Comparison of ENCODE assay signal across 14 cellular contexts in the genomic region with DNA sequence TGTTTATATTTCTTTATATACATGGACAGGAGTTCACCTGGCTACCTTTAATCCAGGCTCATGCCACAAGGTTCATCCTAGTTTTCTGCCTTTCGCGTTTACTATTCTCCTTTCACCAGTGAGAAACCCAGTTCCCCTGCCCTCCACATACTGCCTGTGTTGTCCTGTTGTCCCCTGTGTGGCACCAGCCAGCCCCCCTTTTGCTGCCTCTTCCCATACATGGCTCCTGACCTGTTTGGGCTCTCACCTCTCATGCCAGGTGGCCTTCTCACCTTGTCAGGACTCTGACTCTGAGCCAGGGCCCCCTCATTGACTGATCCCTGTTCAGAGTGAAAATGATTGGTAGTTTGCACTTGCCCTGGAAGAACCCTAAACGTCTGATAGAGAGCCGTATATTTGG. TPM values are rescaled to one million over a fixed set of nuclear protein-coding genes. Genes with fewer than 3 reads are reported as not detected.
DNase-seq lines count a peak whose midpoint lies in the region; ATAC-seq and TF ChIP-seq lines count a peak whose summit lies in the region.
"Had no signal": no experiment of that assay in that cellular context is flagged by ENCODE, and none has a peak within 500 bp of the region (broad histone marks: within the 10 kb centered on the region; RNA-seq: fewer than 3 reads in every experiment).

No MANE protein-coding gene starts in this region.

- POLR2A ChIA-PET in MCF 10A (lab: Yijun Ruan, JAX) = interaction anchor here (0.6 to 3.5 kb wide), 7 partner anchors 13 to 408 kb away, joined by 3 to 35 read pairs (median 4); a partner anchor contains a TSS
- POLR2A ChIA-PET in naive thymus-derived CD4-positive, alpha-beta T cell (lab: Charles Lee) = no interaction called here

- H3K4me1 Mint-ChIP-seq in GM23338 (peaks cover 7% of the 10 kb centered on the region), MCF 10A (ENCODE audit: insufficient read depth, unreplicated experiment) (peaks cover 25% of the 10 kb centered on the region)
- peaks cover 32 to 81% (median 73%) of the 10 kb centered on the region in 7 donors for H3K4me1 Mint-ChIP-seq in naive thymus-derived CD4-positive, alpha-beta T cell

- no peaks in the 10 kb centered on the region for H3K9me2 ChIP-seq in GM23338 (ENCODE audit: insufficient read depth)

- no peak overlapping the region for H3K4me3 Mint-ChIP-seq in GM23338
- H3K4me3 Mint-ChIP-seq in MCF 10A (ENCODE audit: unreplicated experiment) = peak overlapping the region; percentile 54
- H3K4me3 Mint-ChIP-seq in naive thymus-derived CD4-positive, alpha-beta T cell = peak overlapping the region in 5 of 10 donors; percentile 8 to 59 (median 37)

- H3K27me3 ChIP-seq in GM23338 (ENCODE audit: insufficient read depth) = no peaks in the 10 kb centered on the region
- no peaks in the 10 kb centered on the region for H3K27me3 ChIP-seq in naive thymus-derived CD4-positive, alpha-beta T cell (ENCODE audit: control insufficient read depth in 2 of 2, insufficient read depth in 2 of 2, low read length in 2 of 2)

- H4K20me1 ChIP-seq in GM23338 (replicated peaks; ENCODE audit: insufficient read depth) = peaks cover 66% of the 10 kb centered on the region

- H3K36me3 Mint-ChIP-seq in GM23338 (ENCODE audit: low read depth) (peaks cover 40% of the 10 kb centered on the region), MCF 10A (ENCODE audit: insufficient read depth, unreplicated experiment) (peaks cover 69% of the 10 kb centered on the region)
- H3K36me3 Mint-ChIP-seq in naive thymus-derived CD4-positive, alpha-beta T cell = peaks cover 10 to 38% (median 26%) of the 10 kb centered on the region in 5 donors
- H3K36me3 Mint-ChIP-seq in activated naive CD4-positive, alpha-beta T cell treated with anti-CD3 and anti-CD28 coated beads, Interleukin-2, amount 50 U/mL, for 72 hours = peaks cover 38 to 41% of the 10 kb centered on the region in 2 donors

- no peaks in the 10 kb centered on the region for H3K9me3 ChIP-seq in naive thymus-derived CD4-positive, alpha-beta T cell (ENCODE audit: control insufficient read depth in 2 of 3, low read length in 3 of 3)

- H3K9me3 Mint-ChIP-seq in GM23338 = no peaks in the 10 kb centered on the region
- H3K9me3 Mint-ChIP-seq in MCF 10A (ENCODE audit: unreplicated experiment) = no peaks in the 10 kb centered on the region
- H3K9me3 Mint-ChIP-seq in naive thymus-derived CD4-positive, alpha-beta T cell = no peaks in the 10 kb centered on the region
- H3K9me3 Mint-ChIP-seq in activated naive CD4-positive, alpha-beta T cell treated with anti-CD3 and anti-CD28 coated beads, Interleukin-2, amount 50 U/mL, for 72 hours = no peaks in the 10 kb centered on the region

- DNase-seq in GM23338 (ENCODE audit: low spot score) (no peak), MCF 10A (ENCODE audit: unreplicated experiment) (no peak), NCI-H1436 treated with DMSO at 0.1 percent for 48 hours (lab: John Stamatoyannopoulos, UW) (no peak)
- no peak for DNase-seq in naive thymus-derived CD4-positive, alpha-beta T cell
- no peak for DNase-seq in activated naive CD4-positive, alpha-beta T cell treated with anti-CD3 and anti-CD28 coated beads, Interleukin-2, amount 50 U/mL, for 72 hours (ENCODE audit: low spot score in 2 of 2)
- DNase-seq: central memory CD4-positive, alpha-beta T cell; HCEC 1CT; NCI-H2029 treated with DMSO at 0.1 percent for 48 hours; NCI-H774; stimulated activated CD4-positive, alpha-beta T cell treated with anti-CD3 and anti-CD28 coated beads, Interleukin-4, amount 100 ng/mL, for 24 hours; stimulated activated naive CD4-positive, alpha-beta T cell; WERI-Rb-1 had no signal

- CTCF ChIA-PET in MCF 10A (lab: Yijun Ruan, JAX) = interaction anchor here (0.6 to 1.2 kb wide), 3 partner anchors 27 to 99 kb away, joined by 3 read pairs; no protein-coding TSS in a partner anchor
- CTCF ChIA-PET in naive thymus-derived CD4-positive, alpha-beta T cell (lab: Charles Lee) = interaction anchor here (0.7 kb wide), 1 partner anchor 824 kb away, joined by 7 read pairs; no protein-coding TSS in a partner anchor

- peaks cover 17% of the 10 kb centered on the region for H3K36me3 ChIP-seq in GM23338 (ENCODE audit: insufficient read depth)
- peaks cover 0 to 56% (median 9%) of the 10 kb centered on the region in 3 experiments for H3K36me3 ChIP-seq in naive thymus-derived CD4-positive, alpha-beta T cell (ENCODE audit: control insufficient read depth in 2 of 3, insufficient read depth in 3 of 3, low read length in 3 of 3)

- no peaks in the 10 kb centered on the region for H3F3A ChIP-seq in GM23338 (replicated peaks; ENCODE audit: low read depth)

- H3K27ac ChIP-seq in C4-2B (peak overlapping the region; percentile 41; the same call in 1 of the 2 replicates), GM23338 (ENCODE audit: low read depth) (no peak overlapping the region)
- no peak overlapping the region for H3K27ac ChIP-seq in naive thymus-derived CD4-positive, alpha-beta T cell (ENCODE audit: low read depth, low read length)
- H3K27ac ChIP-seq: WERI-Rb-1 had no signal

- no peak overlapping the region for H3K4me2 ChIP-seq in GM23338

- H2AFZ ChIP-seq in GM23338 = no peak overlapping the region

- peaks cover 77% of the 10 kb centered on the region for H3K79me2 ChIP-seq in GM23338 (replicated peaks; ENCODE audit: insufficient read depth)

- H3K27ac Mint-ChIP-seq in GM23338 (peak overlapping the region; percentile 32; the same call in 1 of the 2 replicates), MCF 10A (ENCODE audit: low read depth, unreplicated experiment) (peak overlapping the region; percentile 99)
- peak overlapping the region in 6 of 9 donors; percentile 6 to 63 (median 44) for H3K27ac Mint-ChIP-seq in naive thymus-derived CD4-positive, alpha-beta T cell
- H3K27ac Mint-ChIP-seq in activated naive CD4-positive, alpha-beta T cell treated with anti-CD3 and anti-CD28 coated beads, Interleukin-2, amount 50 U/mL, for 72 hours = peak overlapping the region in 1 of 2 donors; percentile 89

- H3K4me3 ChIP-seq in GM23338 = no peak overlapping the region
- H3K4me3 ChIP-seq in naive thymus-derived CD4-positive, alpha-beta T cell (ENCODE audit: low read length) = no peak overlapping the region

- H3K4me1 ChIP-seq in GM23338 (ENCODE audit: insufficient read depth) = no peaks in the 10 kb centered on the region
- peaks cover 10 to 12% of the 10 kb centered on the region in 2 donors for H3K4me1 ChIP-seq in naive thymus-derived CD4-positive, alpha-beta T cell (ENCODE audit: control insufficient read depth in 2 of 2, insufficient read depth in 2 of 2, low read length in 2 of 2)

- BruUV-seq in MCF 10A (replicated peaks; lab: Mats Ljungman, UMichigan) = no TSS peak

- intact Hi-C loops in MCF 10A (cut with micrococcal nuclease) = no loop called here
- intact Hi-C loops in naive thymus-derived CD4-positive, alpha-beta T cell (cut with micrococcal nuclease) = no loop called here

- no peak for ATAC-seq in GM23338
- ATAC-seq in naive thymus-derived CD4-positive, alpha-beta T cell = no peak
- no peak for ATAC-seq in activated CD4-positive, CD25-positive, alpha-beta regulatory T cell treated with anti-CD3 and anti-CD28 coated beads, Interleukin-2, amount 50 U/mL, for 24 hours
- ATAC-seq in activated naive CD4-positive, alpha-beta T cell treated with anti-CD3 and anti-CD28 coated beads, Interleukin-2, amount 50 U/mL, for 72 hours = no peak

- H3K27me3 Mint-ChIP-seq in GM23338 (ENCODE audit: insufficient read depth, low read depth, poor library complexity) (no peaks in the 10 kb centered on the region), MCF 10A (ENCODE audit: insufficient read depth, unreplicated experiment) (no peaks in the 10 kb centered on the region)
- no peaks in the 10 kb centered on the region for H3K27me3 Mint-ChIP-seq in naive thymus-derived CD4-positive, alpha-beta T cell

- TF ChIP-seq CTCF in C4-2B (conservative IDR thresholded peaks at IDR 0.05) = no peak
- TF ChIP-seq CTCF in GM23338 (conservative IDR thresholded peaks at IDR 0.05; ENCODE audit: low read depth in 2 of 2) = no peak
- TF ChIP-seq CTCF in MCF 10A (IDR thresholded peaks at IDR 0.05; ENCODE audit: unreplicated experiment) = no peak

TF ChIP-seq in GM23338, 12 proteins besides CTCF, POLR2A, EP300 and RAD21:
- TF ChIP-seq STAT1 (IDR thresholded peaks at IDR 0.05; ENCODE audit: unreplicated experiment) (no peak), POLR2AphosphoS5 (IDR thresholded peaks at IDR 0.05; ENCODE audit: low read depth) (no peak), ZNF114 (CRISPR knock-in tag; IDR thresholded peaks at IDR 0.05) (no peak)
TF ChIP-seq in GM23338: peak in this region for 0.

RNA-seq across cellular contexts. Expression of a gene that starts 13.6 kb away (rescaled TPM):
- 18.9 and 23.9 TPM in 2 replicates for total RNA-seq in GM23338 (2014; rRNA removed; shearing (Covaris generic))
- 21.5 and 23.8 TPM in 2 replicates for polyA plus RNA-seq in GM23338 (2016; fragmentation: Nextera tagmentation; extraction: Ambion mirVana)
- total RNA-seq in MCF 10A (2022) = 104 and 113 TPM in 2 replicates
- total RNA-seq in naive thymus-derived CD4-positive, alpha-beta T cell = 10 to 100 TPM; 25.0 to 55.2 (median 33.1) TPM
- 10 to 100 TPM; 17.5 to 29.3 TPM for polyA plus RNA-seq in naive thymus-derived CD4-positive, alpha-beta T cell
- total RNA-seq in activated naive CD4-positive, alpha-beta T cell treated with anti-CD3 and anti-CD28 coated beads, Interleukin-2, amount 50 U/mL, for 72 hours = 10 to 100 TPM; 33.9 to 42.0 TPM
